19 cellular contexts compared by ENCODE assay signal in genomic region chr6:52186480-52186879, GRCh38. TPM values are rescaled to one million over a fixed set of nuclear protein-coding genes. Genes with fewer than 3 reads are reported as not detected.
DNase-seq lines count a peak whose midpoint lies in the region; ATAC-seq, FAIRE-seq and TF ChIP-seq lines count a peak whose summit lies in the region.
"Had no signal": no experiment of that assay in that cellular context is flagged by ENCODE, and none has a peak within 500 bp of the region (broad histone marks: within the 10 kb centered on the region; RNA-seq: fewer than 3 reads in every experiment).

No MANE protein-coding gene starts in this region.

- no peaks in the 10 kb centered on the region for H3K9me3 ChIP-seq in left lung
- no peaks in the 10 kb centered on the region for H3K9me3 ChIP-seq in CD8-positive, alpha-beta memory T cell (ENCODE audit: low read length)
- H3K9me3 ChIP-seq: SJSA1, transverse colon had no signal

- TF ChIP-seq POLR2A in GM12891 (IDR thresholded peaks at IDR 0.05; ENCODE audit: low read depth, low read length) = no peak

- H3K36me3 Mint-ChIP-seq in CD8-positive, alpha-beta memory T cell = no peaks in the 10 kb centered on the region

- CTCF ChIA-PET in CD8-positive, alpha-beta memory T cell (lab: Charles Lee) = no interaction called here

- no peaks in the 10 kb centered on the region for H3K36me3 ChIP-seq in left lung
- no peaks in the 10 kb centered on the region for H3K36me3 ChIP-seq in CD8-positive, alpha-beta memory T cell (ENCODE audit: insufficient read depth, low read length)
- H3K36me3 ChIP-seq: SJSA1, transverse colon, WERI-Rb-1 had no signal

- no peaks in the 10 kb centered on the region for H3K4me1 Mint-ChIP-seq in CD8-positive, alpha-beta memory T cell

- no peak overlapping the region for H3K27ac ChIP-seq in left lung
- H3K27ac ChIP-seq in CD8-positive, alpha-beta memory T cell (ENCODE audit: low read depth, low read length) = no peak overlapping the region
- H3K27ac ChIP-seq: GM23248, HL-60, SJSA1, transverse colon, WERI-Rb-1 had no signal

- H3K4me3 ChIP-seq in left lung = no peak overlapping the region
- no peak overlapping the region for H3K4me3 ChIP-seq in CD8-positive, alpha-beta memory T cell (ENCODE audit: low read length)
- H3K4me3 ChIP-seq: GM23248, SJSA1, transverse colon had no signal

- H3K27me3 ChIP-seq in left lung = peaks cover 4% of the 10 kb centered on the region in 2 donors
- no peaks in the 10 kb centered on the region for H3K27me3 ChIP-seq in CD8-positive, alpha-beta memory T cell (ENCODE audit: insufficient read depth, low read length, poor library complexity, severe bottlenecking)
- H3K27me3 ChIP-seq: transverse colon had no signal

- H3K27me3 Mint-ChIP-seq in CD8-positive, alpha-beta memory T cell = peaks cover 32 to 67% of the 10 kb centered on the region in 2 donors

- ATAC-seq in GM19372 (IDR thresholded peaks at IDR 0.05; ENCODE audit: low read depth, unreplicated experiment) = peak; percentile 70
- ATAC-seq in HG02678 (IDR thresholded peaks at IDR 0.05; ENCODE audit: unreplicated experiment) = peak; percentile 76
- ATAC-seq in HG03439 (IDR thresholded peaks at IDR 0.05; ENCODE audit: unreplicated experiment) = peak; percentile 74
- ATAC-seq in left lung = no peak

- DNase-seq in GM12891 (ENCODE audit: insufficient read length, low spot score) = no peak
- DNase-seq in stimulated activated CD4-positive, alpha-beta T cell treated with anti-CD3 and anti-CD28 coated beads, Interleukin-12 subunit alpha, Interleukin-12 subunit beta, amount 100 ng/mL, for 4 hours = no peak
- DNase-seq in RPMI8226 = no peak
- DNase-seq in left lung = no peak
- no peak for DNase-seq in CD8-positive, alpha-beta memory T cell
- DNase-seq: ACHN; GM23248; NCI-H2029 treated with DMSO at 0.1 percent for 48 hours; stimulated activated CD4-positive, alpha-beta T cell treated with anti-CD3 and anti-CD28 coated beads, Interleukin-1b, Interleukin-23, amount 100 ng/mL, for 48 hours; transverse colon; WERI-Rb-1 had no signal

- POLR2A ChIA-PET in CD8-positive, alpha-beta memory T cell (lab: Charles Lee) = no interaction called here

- H3K4me3 Mint-ChIP-seq in CD8-positive, alpha-beta memory T cell = peak overlapping the region in 1 of 7 donors; percentile 12

- no peak for FAIRE-seq in GM12891 (lab: Jason Lieb, UNC)

- no peaks in the 10 kb centered on the region for H3K9me3 Mint-ChIP-seq in CD8-positive, alpha-beta memory T cell

- H3K27ac Mint-ChIP-seq in CD8-positive, alpha-beta memory T cell = no peak overlapping the region

- TF ChIP-seq CTCF in left lung (IDR thresholded peaks at IDR 0.05) = no peak

- H3K4me1 ChIP-seq in left lung = no peaks in the 10 kb centered on the region
- no peaks in the 10 kb centered on the region for H3K4me1 ChIP-seq in CD8-positive, alpha-beta memory T cell (ENCODE audit: insufficient read depth, low read length)
- H3K4me1 ChIP-seq: SJSA1, transverse colon had no signal

- intact Hi-C loops in left lung (cut with DNase I) = no loop called here

TF ChIP-seq in GM12891, 5 proteins besides CTCF, POLR2A, EP300 and RAD21:
- no peak for TF ChIP-seq PAX5 (IDR thresholded peaks at IDR 0.05; ENCODE audit: insufficient read depth, low read length, severe bottlenecking)
- TF ChIP-seq TAF1 (IDR thresholded peaks at IDR 0.05; ENCODE audit: low read depth, low read length) = no peak
- TF ChIP-seq SPI1 (IDR thresholded peaks at IDR 0.05; ENCODE audit: low read depth, low read length) = peak; percentile 71; the same call in 1 of the 2 replicates
- TF ChIP-seq POU2F2 (IDR thresholded peaks at IDR 0.05; ENCODE audit: low read depth, low read length) = no peak
- TF ChIP-seq POLR2AphosphoS5 (IDR thresholded peaks at IDR 0.05; ENCODE audit: low read depth, low read length) = no peak

RNA-seq across cellular contexts. Expression of gene IL17A, which starts 0.3 kb away (rescaled TPM):
- not detected for polyA plus RNA-seq in GM12891 (2012; ENCODE audit: low read depth, missing spikeins)
- total RNA-seq in left lung = not detected
- total RNA-seq in CD8-positive, alpha-beta memory T cell = under 1 TPM; 0.51 to 0.63 TPM
- not detected for polyA plus RNA-seq in CD8-positive, alpha-beta memory T cell
- total RNA-seq: epithelial cell of proximal tubule, GM23248, pulmonary artery endothelial cell, SJSA1, transverse colon had no signal
- polyA plus RNA-seq: adipose tissue, GM23248 had no signal

RNA-seq across cellular contexts. Expression of gene IL17F, which starts 57.8 kb away (rescaled TPM):
- not detected for polyA plus RNA-seq in GM12891 (2012; ENCODE audit: low read depth, missing spikeins)
- total RNA-seq in left lung = not detected
- 1 to 10 TPM in 1 of 2 experiments, under 1 TPM in 1; 0.84 to 2.3 TPM for total RNA-seq in CD8-positive, alpha-beta memory T cell
- not detected for polyA plus RNA-seq in CD8-positive, alpha-beta memory T cell
- total RNA-seq: epithelial cell of proximal tubule, GM23248, pulmonary artery endothelial cell, SJSA1, transverse colon had no signal
- polyA plus RNA-seq: adipose tissue, GM23248 had no signal
